ENCODE assay signal across 16 cellular contexts in genomic region chr7:32019008-32019578, GRCh38. TPM values are rescaled to one million over a fixed set of nuclear protein-coding genes. Genes with fewer than 3 reads are reported as not detected.
"Had no signal": no experiment of that assay in that cellular context is flagged by ENCODE, and none has a peak within 500 bp of the region (broad histone marks: within the 10 kb centered on the region; RNA-seq: fewer than 3 reads in every experiment).

No MANE protein-coding gene starts in this region.

- H3K36me3 Mint-ChIP-seq: activated naive CD8-positive, alpha-beta T cell treated with anti-CD3 and anti-CD28 coated beads, Interleukin-2, amount 10 ng/mL, durations not matched to agents 7 days and 5 days had no signal

- H3K4me1 ChIP-seq: colonic mucosa, lower lobe of right lung had no signal

- DNase-seq: activated CD4-positive, alpha-beta T cell treated with anti-CD3 and anti-CD28 coated beads, Interleukin-2, amount 10 ng/mL, durations not matched to agents 24 days and 14 days; activated CD4-positive, CD25-positive, alpha-beta regulatory T cell; activated CD8-positive, alpha-beta memory T cell treated with anti-CD3 and anti-CD28 coated beads, Interleukin-2, amount 50 U/mL, for 48 hours; activated naive CD4-positive, alpha-beta T cell; activated naive CD8-positive, alpha-beta T cell treated with anti-CD3 and anti-CD28 coated beads, Interleukin-2, amount 10 ng/mL, durations not matched to agents 7 days and 5 days; aorta; colonic mucosa; hypothalamus; lower lobe of right lung; midbrain; stimulated activated CD4-positive, alpha-beta T cell treated with anti-CD3 and anti-CD28 coated beads, Interleukin-12 subunit alpha, Interleukin-12 subunit beta, amount 100 ng/mL, for 4 hours; stimulated activated CD4-positive, alpha-beta T cell treated with anti-CD3 and anti-CD28 coated beads, Interleukin-2, amount 100 ng/mL, for 24 hours; SW 1271 had no signal

- H3K4me3 ChIP-seq: cardiac muscle cell, colonic mucosa, esophagus muscularis mucosa, lower lobe of right lung, thoracic aorta had no signal

- H3K36me3 ChIP-seq: cardiac muscle cell, colonic mucosa, lower lobe of right lung, thoracic aorta had no signal

- H3K27ac ChIP-seq: cardiac muscle cell, colonic mucosa, esophagus muscularis mucosa, lower lobe of right lung, thoracic aorta had no signal

- H3K27ac Mint-ChIP-seq: activated CD4-positive, alpha-beta T cell treated with anti-CD3 and anti-CD28 coated beads, Interleukin-2, amount 10 ng/mL, durations not matched to agents 24 days and 14 days; activated naive CD8-positive, alpha-beta T cell treated with anti-CD3 and anti-CD28 coated beads, Interleukin-2, amount 10 ng/mL, durations not matched to agents 7 days and 5 days had no signal

- H3K9me3 Mint-ChIP-seq: activated naive CD8-positive, alpha-beta T cell treated with anti-CD3 and anti-CD28 coated beads, Interleukin-2, amount 10 ng/mL, durations not matched to agents 7 days and 5 days had no signal

- ATAC-seq: lower lobe of right lung had no signal

- H3K27me3 ChIP-seq: cardiac muscle cell, colonic mucosa, esophagus muscularis mucosa had no signal

- H3K4me1 Mint-ChIP-seq: activated CD4-positive, alpha-beta T cell treated with anti-CD3 and anti-CD28 coated beads, Interleukin-2, amount 10 ng/mL, durations not matched to agents 24 days and 14 days; activated naive CD8-positive, alpha-beta T cell treated with anti-CD3 and anti-CD28 coated beads, Interleukin-2, amount 10 ng/mL, durations not matched to agents 7 days and 5 days had no signal

- H3K27me3 Mint-ChIP-seq: activated CD4-positive, alpha-beta T cell treated with anti-CD3 and anti-CD28 coated beads, Interleukin-2, amount 10 ng/mL, durations not matched to agents 24 days and 14 days; activated naive CD8-positive, alpha-beta T cell treated with anti-CD3 and anti-CD28 coated beads, Interleukin-2, amount 10 ng/mL, durations not matched to agents 7 days and 5 days had no signal

- H3K4me3 Mint-ChIP-seq: activated CD4-positive, alpha-beta T cell treated with anti-CD3 and anti-CD28 coated beads, Interleukin-2, amount 10 ng/mL, durations not matched to agents 24 days and 14 days; activated naive CD8-positive, alpha-beta T cell treated with anti-CD3 and anti-CD28 coated beads, Interleukin-2, amount 10 ng/mL, durations not matched to agents 7 days and 5 days had no signal

- H3K9me3 ChIP-seq: colonic mucosa, esophagus muscularis mucosa, lower lobe of right lung, thoracic aorta had no signal

RNA-seq across cellular contexts. Expression of gene PDE1C, which starts 51.1 kb away (rescaled TPM):
- total RNA-seq: activated CD4-positive, alpha-beta T cell treated with anti-CD3 and anti-CD28 coated beads, Interleukin-2, amount 10 ng/mL, durations not matched to agents 24 days and 14 days; activated naive CD8-positive, alpha-beta T cell treated with anti-CD3 and anti-CD28 coated beads, Interleukin-2, amount 10 ng/mL, durations not matched to agents 7 days and 5 days had no signal
